In genomic region chr19:1651548-1652394, GRCh38 we compare ENCODE assay signal across 8 cellular contexts. TPM values are rescaled to one million over a fixed set of nuclear protein-coding genes. Genes with fewer than 3 reads are reported as not detected.
DNase-seq lines count a peak whose midpoint lies in the region; ATAC-seq and TF ChIP-seq lines count a peak whose summit lies in the region.

No MANE protein-coding gene starts in this region.

- peak overlapping the region; percentile 81 for H3K4me3 Mint-ChIP-seq in activated CD8-positive, alpha-beta memory T cell treated with anti-CD3 and anti-CD28 coated beads, Interleukin-2, amount 10 ng/mL, durations not matched to agents 7 days and 5 days
- peak overlapping the region; percentile 87 to 97 (median 92) for H3K4me3 Mint-ChIP-seq in naive thymus-derived CD8-positive, alpha-beta T cell

- peaks cover 35% of the 10 kb centered on the region for H3K36me3 ChIP-seq in DND-41 (ENCODE audit: insufficient read depth, low read length)
- H3K36me3 ChIP-seq in vagina = no peaks in the 10 kb centered on the region

- TF ChIP-seq CTCF in DND-41 (IDR thresholded peaks at IDR 0.05; ENCODE audit: borderline replicate concordance, extremely low read depth, low read length, poor library complexity, severe bottlenecking) (no peak), vagina (IDR thresholded peaks at IDR 0.05) (no peak)

- H3K4me1 ChIP-seq in DND-41 (ENCODE audit: insufficient read depth, low read length) = peaks cover 25% of the 10 kb centered on the region
- peaks cover 31% of the 10 kb centered on the region for H3K4me1 ChIP-seq in vagina

- H3K9me3 ChIP-seq in DND-41 (ENCODE audit: insufficient read depth, low read length, severe bottlenecking) = no peaks in the 10 kb centered on the region
- H3K9me3 ChIP-seq in vagina = no peaks in the 10 kb centered on the region

- H2AFZ ChIP-seq in DND-41 (ENCODE audit: low read depth, low read length) = peak overlapping the region; percentile 58

- TF ChIP-seq POLR2A in vagina (IDR thresholded peaks at IDR 0.05) = no peak

- H3K9ac ChIP-seq in DND-41 (ENCODE audit: low read depth, low read length) = peak overlapping the region; percentile 76

- H3K4me2 ChIP-seq in DND-41 (ENCODE audit: insufficient read depth, low read length) = peak overlapping the region; percentile 71

- intact Hi-C loops in vagina (cut with DNase I) = loop anchor here (2.0 kb wide), 1 partner anchor 45 kb away; no protein-coding TSS in a partner anchor

- H3K27me3 ChIP-seq in DND-41 (ENCODE audit: insufficient read depth, low read length, poor library complexity) (no peaks in the 10 kb centered on the region), vagina (no peaks in the 10 kb centered on the region)

- H3K27ac Mint-ChIP-seq in activated CD8-positive, alpha-beta memory T cell treated with anti-CD3 and anti-CD28 coated beads, Interleukin-2, amount 10 ng/mL, durations not matched to agents 7 days and 5 days = peak overlapping the region; percentile 88
- peak overlapping the region; percentile 86 to 98 (median 96) for H3K27ac Mint-ChIP-seq in naive thymus-derived CD8-positive, alpha-beta T cell

- peaks cover 3% of the 10 kb centered on the region for H3K36me3 Mint-ChIP-seq in activated CD8-positive, alpha-beta memory T cell treated with anti-CD3 and anti-CD28 coated beads, Interleukin-2, amount 10 ng/mL, durations not matched to agents 7 days and 5 days
- peaks cover 0 to 14% (median 0%) of the 10 kb centered on the region in 3 donors for H3K36me3 Mint-ChIP-seq in naive thymus-derived CD8-positive, alpha-beta T cell

- peaks cover 54% of the 10 kb centered on the region for H3K79me2 ChIP-seq in DND-41 (ENCODE audit: insufficient read depth, low read length)

- ATAC-seq in DND-41 (ENCODE audit: insufficient read depth, low read depth) = peak; percentile 17
- ATAC-seq in activated CD8-positive, alpha-beta memory T cell treated with anti-CD3 and anti-CD28 coated beads, Interleukin-2, amount 10 ng/mL, durations not matched to agents 7 days and 5 days = peak; percentile 5
- ATAC-seq in naive thymus-derived CD8-positive, alpha-beta T cell = peak; percentile 13 to 27
- no peak for ATAC-seq in GM21825 (IDR thresholded peaks at IDR 0.05; ENCODE audit: unreplicated experiment)
- no peak for ATAC-seq in GM18511 (IDR thresholded peaks at IDR 0.05; ENCODE audit: unreplicated experiment)

- H3K27ac ChIP-seq in DND-41 (ENCODE audit: low read length) (peak overlapping the region; percentile 89), epithelial cell of prostate (peak overlapping the region; percentile 84), vagina (peak overlapping the region; percentile 73)

- POLR2A ChIA-PET in naive thymus-derived CD8-positive, alpha-beta T cell (lab: Charles Lee) = interaction anchor here (0.6 to 4.3 kb wide), 12 partner anchors 10 to 383 kb away, joined by 3 to 37 read pairs (median 4); partner anchors contain the start of genes CIRBP, FAM174C, MBD3 and UQCR11

- CTCF ChIA-PET in activated CD8-positive, alpha-beta memory T cell treated with anti-CD3 and anti-CD28 coated beads, Interleukin-2, amount 10 ng/mL, durations not matched to agents 7 days and 5 days (lab: Charles Lee) = interaction anchor here (1.2 to 2.8 kb wide), 9 partner anchors 10 to 117 kb away, joined by 3 to 17 read pairs (median 3); no protein-coding TSS in a partner anchor

- H3K4me3 ChIP-seq in DND-41 (ENCODE audit: low read depth in 1 of 2, low read length in 2 of 2) = peak overlapping the region; percentile 60 to 74; a peak in 3 of 4 replicates
- peak overlapping the region; percentile 57 to 91 for H3K4me3 ChIP-seq in vagina

- peaks cover 30% of the 10 kb centered on the region for H3K4me1 Mint-ChIP-seq in activated CD8-positive, alpha-beta memory T cell treated with anti-CD3 and anti-CD28 coated beads, Interleukin-2, amount 10 ng/mL, durations not matched to agents 7 days and 5 days
- H3K4me1 Mint-ChIP-seq in naive thymus-derived CD8-positive, alpha-beta T cell = peaks cover 10 to 33% (median 15%) of the 10 kb centered on the region in 4 donors

- H3K27me3 Mint-ChIP-seq in activated CD8-positive, alpha-beta memory T cell treated with anti-CD3 and anti-CD28 coated beads, Interleukin-2, amount 10 ng/mL, durations not matched to agents 7 days and 5 days = no peaks in the 10 kb centered on the region
- H3K27me3 Mint-ChIP-seq in naive thymus-derived CD8-positive, alpha-beta T cell = no peaks in the 10 kb centered on the region

- in situ Hi-C loops in KBM-7 (cut with MboI; ENCODE audit: low pct_unique_long_range_greater_than_20kb, low sequenced_read_pairs) = no loop called here

- H3K9me3 Mint-ChIP-seq in activated CD8-positive, alpha-beta memory T cell treated with anti-CD3 and anti-CD28 coated beads, Interleukin-2, amount 10 ng/mL, durations not matched to agents 7 days and 5 days (ENCODE audit: low read depth) = no peaks in the 10 kb centered on the region
- H3K9me3 Mint-ChIP-seq in naive thymus-derived CD8-positive, alpha-beta T cell = peaks cover 0 to 2% (median 0%) of the 10 kb centered on the region in 9 donors

- DNase-seq in DND-41 (peak; percentile 59), KBM-7 (peak; percentile 27), epithelial cell of prostate (ENCODE audit: low read depth, low spot score) (no peak), vagina (ENCODE audit: extremely low spot score in 2 of 2) (no peak)
- DNase-seq in activated CD8-positive, alpha-beta memory T cell treated with anti-CD3 and anti-CD28 coated beads, Interleukin-2, amount 10 ng/mL, durations not matched to agents 7 days and 5 days = peak; percentile 58
- DNase-seq in naive thymus-derived CD8-positive, alpha-beta T cell = peak; percentile 36 to 70 (median 55)

- H4K20me1 ChIP-seq in DND-41 (ENCODE audit: insufficient read depth, low read length) = peaks cover 43% of the 10 kb centered on the region

RNA-seq across cellular contexts. Expression of gene TCF3, which starts 0.6 kb away (rescaled TPM):
- 100 to 1,000 TPM; 116 to 124 TPM for total RNA-seq in activated CD8-positive, alpha-beta memory T cell treated with anti-CD3 and anti-CD28 coated beads, Interleukin-2, amount 10 ng/mL, durations not matched to agents 7 days and 5 days
- 100 to 1,000 TPM in 1 of 2 experiments, 10 to 100 TPM in 1; 97.4 to 102 TPM for total RNA-seq in naive thymus-derived CD8-positive, alpha-beta T cell
- polyA plus RNA-seq in naive thymus-derived CD8-positive, alpha-beta T cell = 10 to 100 TPM in 2 of 3 donors, 1 to 10 TPM in 1; 7.8 to 33.0 (median 13.0) TPM
- total RNA-seq in vagina = 26.0 TPM

RNA-seq across cellular contexts. Expression of gene UQCR11, which starts 46.5 kb away (rescaled TPM):
- total RNA-seq in activated CD8-positive, alpha-beta memory T cell treated with anti-CD3 and anti-CD28 coated beads, Interleukin-2, amount 10 ng/mL, durations not matched to agents 7 days and 5 days = 100 to 1,000 TPM; 192 to 196 TPM
- total RNA-seq in naive thymus-derived CD8-positive, alpha-beta T cell = 100 to 1,000 TPM; 130 to 132 TPM
- 100 to 1,000 TPM; 545 to 646 (median 558) TPM for polyA plus RNA-seq in naive thymus-derived CD8-positive, alpha-beta T cell
- 79.8 TPM for total RNA-seq in vagina

RNA-seq across cellular contexts. Expression of gene MBD3, which starts 59.1 kb away (rescaled TPM):
- 100 to 1,000 TPM in 1 of 2 experiments, 10 to 100 TPM in 1; 87.4 to 101 TPM for total RNA-seq in activated CD8-positive, alpha-beta memory T cell treated with anti-CD3 and anti-CD28 coated beads, Interleukin-2, amount 10 ng/mL, durations not matched to agents 7 days and 5 days
- 10 to 100 TPM; 74.2 to 77.4 TPM for total RNA-seq in naive thymus-derived CD8-positive, alpha-beta T cell
- polyA plus RNA-seq in naive thymus-derived CD8-positive, alpha-beta T cell = 10 to 100 TPM in 2 of 3 donors, 1 to 10 TPM in 1; 9.6 to 23.5 (median 12.8) TPM
- 66.0 TPM for total RNA-seq in vagina

Comparison
In these comparisons a context has a peak if more than half of its experiments do, and no peak if none do; other contexts are left out.
1. ATAC-seq: peak in DND-41 (single experiment), activated CD8-positive, alpha-beta memory T cell treated with anti-CD3 and anti-CD28 coated beads, Interleukin-2, amount 10 ng/mL, durations not matched to agents 7 days and 5 days (single experiment) and naive thymus-derived CD8-positive, alpha-beta T cell (2 of 2); none in GM21825 (single experiment) and GM18511 (single experiment).
2. DNase-seq: peak in DND-41 (single experiment), KBM-7 (single experiment), activated CD8-positive, alpha-beta memory T cell treated with anti-CD3 and anti-CD28 coated beads, Interleukin-2, amount 10 ng/mL, durations not matched to agents 7 days and 5 days (single experiment) and naive thymus-derived CD8-positive, alpha-beta T cell (10 of 10); none in epithelial cell of prostate (single experiment) and vagina (0 of 2).
3. Peak in every context shown above with its lines, with median percentiles within 50 percentile points of each other: H3K27ac ChIP-seq.